ENCODE assay signal across 1 cellular context in the genomic region with DNA sequence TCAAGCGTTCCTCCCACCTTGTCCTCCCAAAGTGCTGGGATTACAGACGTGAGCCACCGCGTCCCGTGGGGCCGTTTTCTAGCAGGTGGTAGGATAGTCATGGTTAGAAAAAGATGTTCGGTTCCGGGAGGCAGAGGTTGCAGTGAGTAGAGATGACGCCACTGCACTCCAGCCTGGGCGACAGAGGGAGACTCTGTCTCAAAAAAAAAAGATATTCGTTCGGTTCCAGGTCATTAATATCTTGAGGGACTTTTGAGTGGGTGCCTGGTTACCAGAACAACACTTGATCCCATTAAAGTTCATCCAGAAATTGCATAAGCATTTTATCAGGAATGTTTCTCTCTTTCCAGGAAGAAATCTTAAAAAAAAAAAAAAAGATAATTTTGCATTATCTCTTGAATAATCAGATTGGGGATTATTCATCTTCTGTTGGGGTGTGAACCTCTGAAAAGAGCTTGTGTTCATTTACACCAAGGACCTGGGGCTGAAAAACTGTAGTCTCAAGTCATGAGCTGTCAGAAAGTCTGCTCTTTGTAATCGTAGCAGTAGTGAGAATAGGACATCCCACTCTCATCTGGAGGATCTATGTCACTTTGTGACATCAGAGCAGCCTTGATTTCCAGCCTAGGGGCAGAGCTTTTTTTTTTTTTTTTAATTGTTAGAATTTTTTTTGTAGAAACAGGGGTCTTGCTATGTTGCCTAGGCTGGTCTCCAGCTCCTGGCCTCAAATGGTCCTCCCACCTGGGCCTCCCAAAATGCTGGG.
TF ChIP-seq lines count a peak whose summit lies in the region.

No MANE protein-coding gene starts in this region.

TF ChIP-seq in SK-N-SH treated with all-trans-retinoic acid at 6 μM for 48 hours, 23 proteins besides CTCF, POLR2A, EP300 and RAD21 (continued from another document):
- TF ChIP-seq, protein P1, sequence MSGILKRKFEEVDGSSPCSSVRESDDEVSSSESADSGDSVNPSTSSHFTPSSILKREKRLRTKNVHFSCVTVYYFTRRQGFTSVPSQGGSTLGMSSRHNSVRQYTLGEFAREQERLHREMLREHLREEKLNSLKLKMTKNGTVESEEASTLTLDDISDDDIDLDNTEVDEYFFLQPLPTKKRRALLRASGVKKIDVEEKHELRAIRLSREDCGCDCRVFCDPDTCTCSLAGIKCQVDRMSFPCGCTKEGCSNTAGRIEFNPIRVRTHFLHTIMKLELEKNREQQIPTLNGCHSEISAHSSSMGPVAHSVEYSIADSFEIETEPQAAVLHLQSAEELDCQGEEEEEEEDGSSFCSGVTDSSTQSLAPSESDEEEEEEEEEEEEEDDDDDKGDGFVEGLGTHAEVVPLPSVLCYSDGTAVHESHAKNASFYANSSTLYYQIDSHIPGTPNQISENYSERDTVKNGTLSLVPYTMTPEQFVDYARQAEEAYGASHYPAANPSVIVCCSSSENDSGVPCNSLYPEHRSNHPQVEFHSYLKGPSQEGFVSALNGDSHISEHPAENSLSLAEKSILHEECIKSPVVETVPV (CRISPR knock-in tag; IDR thresholded peaks at IDR 0.05) = no peak
- TF ChIP-seq ISL1 (CRISPR knock-in tag; IDR thresholded peaks at IDR 0.05) (no peak), ESRRG (CRISPR knock-in tag; IDR thresholded peaks at IDR 0.05) (no peak), PPARA (CRISPR knock-in tag; IDR thresholded peaks at IDR 0.05; ENCODE audit: borderline replicate concordance) (no peak)
